Comparison of ENCODE assay signal across 17 cellular contexts in genomic region chr15:99466701-99467337, GRCh38.
DNase-seq lines count a peak whose midpoint lies in the region; ATAC-seq and TF ChIP-seq lines count a peak whose summit lies in the region.
"Had no signal": no experiment of that assay in that cellular context is flagged by ENCODE, and none has a peak within 500 bp of the region (broad histone marks: within the 10 kb centered on the region; RNA-seq: fewer than 3 reads in every experiment).

No MANE protein-coding gene starts in this region.

- intact Hi-C loops in heart left ventricle (cut with DNase I): no loop called here
- intact Hi-C loops in Right ventricle myocardium inferior (cut with DNase I): no loop called here
- intact Hi-C loops in right cardiac atrium (cut with DNase I): no loop called here
- intact Hi-C loops in aorta (cut with DNase I): no loop called here

- H3K27ac ChIP-seq in heart left ventricle (peak overlapping the region in 4 of 12 donors; percentile 15 to 38 (median 29)), right cardiac atrium (ENCODE audit: low read length) (no peak overlapping the region), aorta (ENCODE audit: low read depth in 1 of 2, low read length in 2 of 2) (no peak overlapping the region)
- H3K27ac ChIP-seq: neutrophil, tibial artery had no signal

- in situ Hi-C loops in GM13976 (cut with MboI; ENCODE audit: low sequenced_read_pairs, unreplicated experiment): no loop called here

- TF ChIP-seq CTCF in heart left ventricle (IDR thresholded peaks at IDR 0.05): no peak
- no peak for TF ChIP-seq CTCF in WTC11 (IDR thresholded peaks at IDR 0.05)
- TF ChIP-seq CTCF in GM13976 (IDR thresholded peaks at IDR 0.05; ENCODE audit: borderline replicate concordance, control extremely low read depth, extremely low read depth, insufficient read depth, missing control alignments): no peak

- H3K4me3 ChIP-seq in heart left ventricle (no peak overlapping the region), right cardiac atrium (ENCODE audit: low read length) (no peak overlapping the region), aorta (ENCODE audit: low read length in 2 of 2) (no peak overlapping the region)
- H3K4me3 ChIP-seq: tibial artery had no signal

- H3K9me3 ChIP-seq in heart left ventricle: peaks cover 0 to 42% (median 16%) of the 10 kb centered on the region in 12 donors
- no peaks in the 10 kb centered on the region for H3K9me3 ChIP-seq in right cardiac atrium (ENCODE audit: control insufficient read depth, low read length)
- H3K9me3 ChIP-seq in aorta (ENCODE audit: control insufficient read depth, low read length): no peaks in the 10 kb centered on the region
- H3K9me3 ChIP-seq: neutrophil had no signal

- H3K4me1 Mint-ChIP-seq in WTC11: peaks cover 2% of the 10 kb centered on the region; the same call in 1 of the 2 replicates

- POLR2A ChIA-PET in WTC11 (lab: Charles Lee): no interaction called here

- WGBS in heart left ventricle, 4 donors: 70 to 82% (median 76%) methylated on average over 18 of the region's 18 CpGs
- WGBS in right cardiac atrium: 79% methylated on average over 18 of the region's 18 CpGs
- WGBS in aorta, 2 donors: 86 to 92% methylated on average over 18 of the region's 18 CpGs

- DNase-seq in heart left ventricle (no peak), Right ventricle myocardium inferior (ENCODE audit: missing footprints) (no peak), WTC11 (ENCODE audit: low spot score) (no peak), right cardiac atrium (peak in 1 of 3 donors; percentile 44), aorta (no peak), GM13976 (ENCODE audit: low spot score) (no peak)
- DNase-seq in activated effector memory CD4-positive, alpha-beta T cell treated with Interleukin-2 at 50 U/mL for 16 hours: no peak
- DNase-seq: amygdala; CD4-positive, CD25-positive, alpha-beta regulatory T cell; foreskin melanocyte; NCI-H1930; NCI-H446 treated with DMSO at 0.1 percent for 48 hours; tibial artery had no signal

- peak in 3 of 4 donors; percentile 75 to 83 (median 78) for ATAC-seq in heart left ventricle
- ATAC-seq in Right ventricle myocardium inferior: no peak
- ATAC-seq in WTC11: peak; percentile 24; the same call in 1 of the 2 replicates
- ATAC-seq in right cardiac atrium: peak; percentile 26 to 90
- ATAC-seq in aorta (ENCODE audit: low FRiP score): peak; percentile 33
- ATAC-seq in GM18861 (IDR thresholded peaks at IDR 0.05; ENCODE audit: unreplicated experiment): no peak

- no peak for TF ChIP-seq POLR2A in heart left ventricle (IDR thresholded peaks at IDR 0.05)

- H3K4me1 ChIP-seq in heart left ventricle (peaks cover 0 to 11% (median 0%) of the 10 kb centered on the region in 12 donors), right cardiac atrium (ENCODE audit: control insufficient read depth, insufficient read depth, low read length) (no peaks in the 10 kb centered on the region), aorta (ENCODE audit: control insufficient read depth in 1 of 2, insufficient read depth in 2 of 2, low read length in 2 of 2) (no peaks in the 10 kb centered on the region)
- H3K4me1 ChIP-seq: tibial artery had no signal

- H3K9me3 Mint-ChIP-seq in WTC11: peaks cover 39% of the 10 kb centered on the region

- H3K36me3 ChIP-seq in heart left ventricle (no peaks in the 10 kb centered on the region), aorta (ENCODE audit: control insufficient read depth in 1 of 2, insufficient read depth in 2 of 2, low read length in 1 of 2) (no peaks in the 10 kb centered on the region)
- H3K36me3 ChIP-seq: neutrophil, tibial artery had no signal

- no peak overlapping the region for H3K4me3 Mint-ChIP-seq in WTC11
- H3K4me3 Mint-ChIP-seq: CD4-positive, CD25-positive, alpha-beta regulatory T cell; T-helper 2 cell treated with Interferon-gamma antibody and Interleukin-4, amounts not matched to agents 5 μg/mL and 100 μg/mL, for 36 hours had no signal

- CTCF ChIA-PET in WTC11 (lab: Charles Lee): interaction anchor here (0.7 kb wide), 1 partner anchor 57 kb away, joined by 3 read pairs; no protein-coding TSS in a partner anchor

- H3K36me3 Mint-ChIP-seq in WTC11: peaks cover 16% of the 10 kb centered on the region
- H3K36me3 Mint-ChIP-seq: CD4-positive, CD25-positive, alpha-beta regulatory T cell had no signal

- no peak overlapping the region for H3K27ac Mint-ChIP-seq in WTC11
- H3K27ac Mint-ChIP-seq: activated T-helper 2 cell treated with anti-CD3 and anti-CD28 coated beads, Interferon-gamma antibody, Interleukin-2, Interleukin-4, amounts not matched to agents 10 μg/mL and 5 μg/mL and 100 μg/mL, durations not matched to agents 14 hours and 24 hours and 36 hours; T-helper 2 cell treated with Interferon-gamma antibody and Interleukin-4, amounts not matched to agents 5 μg/mL and 100 μg/mL, for 36 hours had no signal

- H3K27me3 ChIP-seq in heart left ventricle: no peaks in the 10 kb centered on the region
- H3K27me3 ChIP-seq in right cardiac atrium (ENCODE audit: control insufficient read depth, insufficient read depth): no peaks in the 10 kb centered on the region
- no peaks in the 10 kb centered on the region for H3K27me3 ChIP-seq in aorta (ENCODE audit: control insufficient read depth in 1 of 2, insufficient read depth in 2 of 2, low read length in 1 of 2)
- H3K27me3 ChIP-seq: tibial artery had no signal

- no peaks in the 10 kb centered on the region; the same call in 1 of the 2 replicates for H3K27me3 Mint-ChIP-seq in WTC11 (ENCODE audit: low read depth)

TF ChIP-seq in WTC11, 78 proteins besides CTCF, POLR2A, EP300 and RAD21 (continues in another document):
- TF ChIP-seq ZNF532 (CRISPR knock-in tag; IDR thresholded peaks at IDR 0.05; ENCODE audit: borderline replicate concordance) (no peak), CBFB (CRISPR knock-in tag; IDR thresholded peaks at IDR 0.05; ENCODE audit: low read depth) (no peak), ATF3 (CRISPR knock-in tag; conservative IDR thresholded peaks at IDR 0.05) (no peak), ELF4 (CRISPR knock-in tag; IDR thresholded peaks at IDR 0.05; ENCODE audit: low read depth) (no peak), ZMAT4 (CRISPR knock-in tag; IDR thresholded peaks at IDR 0.05) (no peak), USF1 (CRISPR knock-in tag; IDR thresholded peaks at IDR 0.05) (no peak), SMAD4 (CRISPR knock-in tag; IDR thresholded peaks at IDR 0.05) (no peak), CREM (CRISPR knock-in tag; IDR thresholded peaks at IDR 0.05) (no peak)

Comparison
In these comparisons a context has a peak if more than half of its experiments do, and no peak if none do; other contexts are left out.
1. ATAC-seq: peak in heart left ventricle (3 of 4), WTC11 (single experiment), right cardiac atrium (2 of 2) and aorta (single experiment); none in Right ventricle myocardium inferior (single experiment) and GM18861 (single experiment).